In genomic region chr7:151010307-151011096, GRCh38 we compare ENCODE assay signal across 10 cellular contexts. TPM values are rescaled to one million over a fixed set of nuclear protein-coding genes. Genes with fewer than 3 reads are reported as not detected.
A peak's percentile ranks its signal among the peaks of the same experiment; 100 is the strongest.
DNase-seq lines count a peak whose midpoint lies in the region; ATAC-seq and TF ChIP-seq lines count a peak whose summit lies in the region.
"Had no signal": no experiment of that assay in that cellular context is flagged by ENCODE, and none has a peak within 500 bp of the region (broad histone marks: within the 10 kb centered on the region; RNA-seq: fewer than 3 reads in every experiment).

No MANE protein-coding gene starts in this region.

- peaks cover 72% of the 10 kb centered on the region for H3K4me1 Mint-ChIP-seq in activated CD4-positive, alpha-beta memory T cell treated with anti-CD3 and anti-CD28 coated beads for 36 hours (ENCODE audit: low read depth)
- peaks cover 36% of the 10 kb centered on the region for H3K4me1 Mint-ChIP-seq in type B pancreatic cell (ENCODE audit: unreplicated experiment)

- TF ChIP-seq CTCF in left ventricle myocardium inferior (IDR thresholded peaks at IDR 0.05; ENCODE audit: borderline replicate concordance) (no peak), type B pancreatic cell (conservative IDR thresholded peaks at IDR 0.05) (no peak), adrenal gland (IDR thresholded peaks at IDR 0.05) (no peak), coronary artery (IDR thresholded peaks at IDR 0.05) (no peak)

- POLR2A ChIA-PET in activated CD4-positive, alpha-beta memory T cell treated with anti-CD3 and anti-CD28 coated beads for 36 hours (lab: Charles Lee) = interaction anchor here (1.0 to 2.4 kb wide), 5 partner anchors 13 to 49 kb away, joined by 3 to 9 read pairs (median 4); partner anchors contain the start of genes ABCB8, ATG9B and SLC4A2

- TF ChIP-seq POLR2A in adrenal gland (IDR thresholded peaks at IDR 0.05) = no peak

- H3K9me3 Mint-ChIP-seq in activated CD4-positive, alpha-beta memory T cell treated with anti-CD3 and anti-CD28 coated beads for 36 hours = no peaks in the 10 kb centered on the region
- no peaks in the 10 kb centered on the region for H3K9me3 Mint-ChIP-seq in type B pancreatic cell

- CTCF ChIA-PET in activated CD4-positive, alpha-beta memory T cell treated with anti-CD3 and anti-CD28 coated beads for 36 hours (lab: Charles Lee) = interaction anchor here (0.8 to 6.8 kb wide), 17 partner anchors 8 to 278 kb away, joined by 3 to 78 read pairs (median 4); partner anchors contain the start of gene ABCB8

- WGBS in adrenal gland, 4 donors = 29 to 52% (median 47%) methylated on average over 6 to 18 of the region's 18 CpGs

- peak overlapping the region; percentile 89 for H3K27ac Mint-ChIP-seq in activated CD4-positive, alpha-beta memory T cell treated with anti-CD3 and anti-CD28 coated beads for 36 hours
- H3K27ac Mint-ChIP-seq in type B pancreatic cell = no peak overlapping the region

- ATAC-seq in Right ventricle myocardium superior (ENCODE audit: poor library complexity) (no peak), GM21717 (IDR thresholded peaks at IDR 0.05; ENCODE audit: unreplicated experiment) (no peak)

- H3K27me3 ChIP-seq in left ventricle myocardium inferior (ENCODE audit: low read depth) (peaks cover 19% of the 10 kb centered on the region), iPS-18a (ENCODE audit: control insufficient read depth, insufficient read depth, low read length) (peaks cover 11% of the 10 kb centered on the region), adrenal gland (peaks cover 15% of the 10 kb centered on the region)

- H3K36me3 Mint-ChIP-seq in activated CD4-positive, alpha-beta memory T cell treated with anti-CD3 and anti-CD28 coated beads for 36 hours = no peaks in the 10 kb centered on the region
- no peaks in the 10 kb centered on the region for H3K36me3 Mint-ChIP-seq in type B pancreatic cell

- H3K36me3 ChIP-seq in left ventricle myocardium inferior (no peaks in the 10 kb centered on the region), iPS-18a (ENCODE audit: control insufficient read depth, low read depth, low read length) (no peaks in the 10 kb centered on the region), adrenal gland (replicated peaks in 1 of 2) (no peaks in the 10 kb centered on the region)

- H3K4me1 ChIP-seq in left ventricle myocardium inferior (peaks cover 88% of the 10 kb centered on the region), iPS-18a (ENCODE audit: control insufficient read depth, low read depth, low read length) (peaks cover 11% of the 10 kb centered on the region), adrenal gland (replicated peaks in 1 of 2) (no peaks in the 10 kb centered on the region)

- no peaks in the 10 kb centered on the region for H3K9me3 ChIP-seq in left ventricle myocardium inferior (replicated peaks)
- no peaks in the 10 kb centered on the region for H3K9me3 ChIP-seq in iPS-18a (ENCODE audit: control insufficient read depth, low read depth, low read length)
- H3K9me3 ChIP-seq in adrenal gland (replicated peaks in 1 of 3) = no peaks in the 10 kb centered on the region
- H3K9me3 ChIP-seq: esophagus muscularis mucosa had no signal

- H3K27me3 Mint-ChIP-seq in activated CD4-positive, alpha-beta memory T cell treated with anti-CD3 and anti-CD28 coated beads for 36 hours = no peaks in the 10 kb centered on the region
- peaks cover 40% of the 10 kb centered on the region for H3K27me3 Mint-ChIP-seq in type B pancreatic cell

- no peak overlapping the region for H3K9ac ChIP-seq in iPS-18a (ENCODE audit: low read length)

- H3K27ac ChIP-seq in left ventricle myocardium inferior (replicated peaks) (peak overlapping the region; percentile 27), iPS-18a (ENCODE audit: low read length) (no peak overlapping the region), adrenal gland (peak overlapping the region in 1 of 5 donors; percentile 40), coronary artery (peak overlapping the region in 1 of 2 donors; percentile 54)
- H3K27ac ChIP-seq: esophagus muscularis mucosa had no signal

- H3K4me3 ChIP-seq in left ventricle myocardium inferior (no peak overlapping the region), iPS-18a (ENCODE audit: low read length) (peak overlapping the region; percentile 37), adrenal gland (no peak overlapping the region), coronary artery (no peak overlapping the region)
- H3K4me3 ChIP-seq: esophagus muscularis mucosa had no signal

- DNase-seq in left ventricle myocardium inferior (no peak), Right ventricle myocardium superior (no peak), type B pancreatic cell (ENCODE audit: extremely low spot score, unreplicated experiment) (no peak), adrenal gland (no peak), coronary artery (ENCODE audit: low spot score) (no peak)
- peak; percentile 72 for DNase-seq in activated CD4-positive, alpha-beta memory T cell treated with anti-CD3 and anti-CD28 coated beads for 36 hours
- DNase-seq: DMS79 had no signal

- intact Hi-C loops in left ventricle myocardium inferior (cut with micrococcal nuclease) (no loop called here), Right ventricle myocardium superior (cut with DNase I) (no loop called here), adrenal gland (cut with DNase I) (no loop called here)
- intact Hi-C loops in activated CD4-positive, alpha-beta memory T cell treated with anti-CD3 and anti-CD28 coated beads for 36 hours (cut with micrococcal nuclease) = loop anchor here (5.0 kb wide), 1 partner anchor 33 kb away; the partner anchor contains the start of gene KCNH2

- peak overlapping the region; percentile 76 for H3K4me3 Mint-ChIP-seq in activated CD4-positive, alpha-beta memory T cell treated with anti-CD3 and anti-CD28 coated beads for 36 hours
- H3K4me3 Mint-ChIP-seq in type B pancreatic cell = peak overlapping the region; percentile 49

RNA-seq across cellular contexts. Expression of gene ATG9B, which starts 13.8 kb away (rescaled TPM):
- total RNA-seq in left ventricle myocardium inferior (not detected), Right ventricle myocardium superior (not detected), type B pancreatic cell (ENCODE audit: low replicate concordance) (33.8 and 53.2 TPM in 2 replicates), adrenal gland (under 1 TPM in 6 of 8 donors, not detected in 2; 0.23 to 0.74 (median 0.39) TPM)
- 1 to 10 TPM; 3.5 to 4.6 TPM for total RNA-seq in activated CD4-positive, alpha-beta memory T cell treated with anti-CD3 and anti-CD28 coated beads for 36 hours
- 1 to 10 TPM in 2 of 3 donors, under 1 TPM in 1; 0.53 to 7.8 (median 2.1) TPM for polyA plus RNA-seq in adrenal gland

RNA-seq across cellular contexts. Expression of gene ABCB8, which starts 17.7 kb away (rescaled TPM):
- 28.3 TPM for total RNA-seq in left ventricle myocardium inferior
- total RNA-seq in Right ventricle myocardium superior = 24.6 TPM
- 10 to 100 TPM; 48.4 to 49.5 TPM for total RNA-seq in activated CD4-positive, alpha-beta memory T cell treated with anti-CD3 and anti-CD28 coated beads for 36 hours
- 32.7 and 45.5 TPM in 2 replicates for total RNA-seq in type B pancreatic cell (ENCODE audit: low replicate concordance)
- 10 to 100 TPM; 34.1 to 62.3 (median 52.5) TPM for total RNA-seq in adrenal gland
- polyA plus RNA-seq in adrenal gland = 10 to 100 TPM; 15.5 to 57.4 (median 50.8) TPM

RNA-seq across cellular contexts. Expression of gene NOS3, which starts 19.7 kb away (rescaled TPM):
- total RNA-seq in left ventricle myocardium inferior = 12.6 TPM
- 10.0 TPM for total RNA-seq in Right ventricle myocardium superior
- total RNA-seq in activated CD4-positive, alpha-beta memory T cell treated with anti-CD3 and anti-CD28 coated beads for 36 hours = 10 to 100 TPM; 10.4 to 13.2 TPM
- total RNA-seq in type B pancreatic cell (ENCODE audit: low replicate concordance) = 0.21 and 1.7 TPM in 2 replicates
- total RNA-seq in adrenal gland = 10 to 100 TPM in 7 of 8 donors, 1 to 10 TPM in 1; 8.8 to 26.5 (median 15.6) TPM
- polyA plus RNA-seq in adrenal gland = 10 to 100 TPM in 2 of 3 donors, 1 to 10 TPM in 1; 2.2 to 23.3 (median 14.9) TPM

RNA-seq across cellular contexts. Expression of gene KCNH2, which starts 32.4 kb away (rescaled TPM):
- total RNA-seq in left ventricle myocardium inferior = 94.1 TPM
- 88.9 TPM for total RNA-seq in Right ventricle myocardium superior
- under 1 TPM; 0.34 to 0.45 TPM for total RNA-seq in activated CD4-positive, alpha-beta memory T cell treated with anti-CD3 and anti-CD28 coated beads for 36 hours
- 8.0 and 10.0 TPM in 2 replicates for total RNA-seq in type B pancreatic cell (ENCODE audit: low replicate concordance)
- 10 to 100 TPM in 1 of 8 donors, 1 to 10 TPM in 7; 1.1 to 10.7 (median 4.5) TPM for total RNA-seq in adrenal gland
- polyA plus RNA-seq in adrenal gland = 10 to 100 TPM in 1 of 3 donors, 1 to 10 TPM in 2; 4.5 to 18.7 (median 6.8) TPM

RNA-seq across cellular contexts. Expression of gene ASIC3, which starts 37.8 kb away (rescaled TPM):
- total RNA-seq in left ventricle myocardium inferior = 5.3 TPM
- 6.5 TPM for total RNA-seq in Right ventricle myocardium superior
- total RNA-seq in activated CD4-positive, alpha-beta memory T cell treated with anti-CD3 and anti-CD28 coated beads for 36 hours = 1 to 10 TPM; 5.3 to 7.6 TPM
- 2.2 and 4.4 TPM in 2 replicates for total RNA-seq in type B pancreatic cell (ENCODE audit: low replicate concordance)
- total RNA-seq in adrenal gland = 1 to 10 TPM in 4 of 8 donors, under 1 TPM in 3, not detected in 1; 0.24 to 2.3 (median 1.3) TPM
- 10 to 100 TPM in 2 of 3 donors, 1 to 10 TPM in 1; 1.2 to 32.7 (median 10.0) TPM for polyA plus RNA-seq in adrenal gland
